Comparison of ENCODE assay signal across 26 cellular contexts in genomic region chr15:41946970-41947369, GRCh38. TPM values are rescaled to one million over a fixed set of nuclear protein-coding genes. Genes with fewer than 3 reads are reported as not detected.
DNase-seq lines count a peak whose midpoint lies in the region; ATAC-seq and TF ChIP-seq lines count a peak whose summit lies in the region.
"Had no signal": no experiment of that assay in that cellular context is flagged by ENCODE, and none has a peak within 500 bp of the region (broad histone marks: within the 10 kb centered on the region; RNA-seq: fewer than 3 reads in every experiment).

No MANE protein-coding gene starts in this region.

- no peaks in the 10 kb centered on the region for H3K27me3 ChIP-seq in heart right ventricle
- no peaks in the 10 kb centered on the region for H3K27me3 ChIP-seq in H9 (ENCODE audit: insufficient read depth, low read length)
- H3K27me3 ChIP-seq: Peyer's patch, testis had no signal

- H3K36me3 ChIP-seq in HEK293 (ENCODE audit: control insufficient read depth in 2 of 2, insufficient read depth in 1 of 2, low read length in 2 of 2) (peaks cover 0 to 9% of the 10 kb centered on the region in 2 experiments; a peak in 1 of 3 replicates), heart right ventricle (peaks cover 0 to 66% (median 6%) of the 10 kb centered on the region in 9 donors)

- H3K4me2 ChIP-seq in H9 (ENCODE audit: insufficient read depth, insufficient read length, low read length): no peak overlapping the region

- no peak overlapping the region for H4K8ac ChIP-seq in H9 (replicated peaks; ENCODE audit: insufficient read length, low read depth, low read length)

- DNase-seq in heart right ventricle (peak in 1 of 2 donors; percentile 65), neural crest cell (ENCODE audit: low read depth, low spot score) (no peak), NCI-H1436 (lab: John Stamatoyannopoulos, UW) (no peak), H9 (no peak)
- DNase-seq: ACHN; activated CD4-positive, alpha-beta memory T cell treated with anti-CD3 and anti-CD28 coated beads, Interleukin-2, amount 10 ng/mL, durations not matched to agents 7 days and 5 days; activated CD4-positive, CD25-positive, alpha-beta regulatory T cell; activated naive CD4-positive, alpha-beta T cell treated with anti-CD3 and anti-CD28 coated beads, Interleukin-2, amount 50 U/mL, for 16 hours; effector CD8-positive, alpha-beta T cell; GOT3; Karpas-422; naive B cell; NCI-H1048; NCI-H2029 treated with DMSO at 0.1 percent for 48 hours; NCI-H446; stimulated activated CD4-positive, alpha-beta T cell treated with anti-CD3 and anti-CD28 coated beads, Interleukin-1b, Interleukin-23, amount 100 ng/mL, for 48 hours; T-helper 9 cell; testis had no signal

- no peaks in the 10 kb centered on the region for H3K79me2 ChIP-seq in H9 (ENCODE audit: insufficient read depth, low read length)

- no peak overlapping the region for H2AFZ ChIP-seq in H9 (ENCODE audit: low read length)
- H2AFZ ChIP-seq: parathyroid adenoma had no signal

- H3K4ac ChIP-seq in H9 (ENCODE audit: low read depth, low read length): no peak overlapping the region

- no peak overlapping the region for H3K9ac ChIP-seq in H9 (ENCODE audit: extremely low read depth, insufficient read length, low read length)
- H3K9ac ChIP-seq: parathyroid adenoma had no signal

- TF ChIP-seq CTCF in HEK293 (tag by site-specific recombination; IDR thresholded peaks at IDR 0.05): no peak
- no peak for TF ChIP-seq CTCF in heart right ventricle (IDR thresholded peaks at IDR 0.05)
- no peak for TF ChIP-seq CTCF in neural crest cell (conservative IDR thresholded peaks at IDR 0.05)
- TF ChIP-seq CTCF in H9 (conservative IDR thresholded peaks at IDR 0.05): no peak

- H3T11ph ChIP-seq in H9 (ENCODE audit: low read length): no peak overlapping the region

- H3K27me3 Mint-ChIP-seq in dendritic cell treated with granulocyte-macrophage colony-stimulating factor and Interleukin-4, amounts not matched to agents 40 ng/mL and 50 ng/mL, for 4 days: no peaks in the 10 kb centered on the region
- H3K27me3 Mint-ChIP-seq in neural crest cell (ENCODE audit: low read depth) (no peaks in the 10 kb centered on the region), H9 (ENCODE audit: low read depth) (no peaks in the 10 kb centered on the region)
- H3K27me3 Mint-ChIP-seq: activated CD4-positive, alpha-beta memory T cell treated with anti-CD3 and anti-CD28 coated beads, Interleukin-2, amount 10 ng/mL, durations not matched to agents 7 days and 5 days; naive B cell; stimulated activated memory B cell treated with anti-CD40 and anti-IgM and Interleukin-4, amounts not matched to agents 10 μg/mL and 1 μg/mL and 100 μg/mL, for 72 hours had no signal

- intact Hi-C loops in dendritic cell treated with granulocyte-macrophage colony-stimulating factor and Interleukin-4, amounts not matched to agents 40 ng/mL and 50 ng/mL, for 4 days (cut with micrococcal nuclease): no loop called here
- intact Hi-C loops in heart right ventricle (cut with DNase I): no loop called here

- H3K27ac Mint-ChIP-seq in dendritic cell treated with granulocyte-macrophage colony-stimulating factor and Interleukin-4, amounts not matched to agents 40 ng/mL and 50 ng/mL, for 4 days: peak overlapping the region; percentile 27
- H3K27ac Mint-ChIP-seq in neural crest cell (ENCODE audit: unreplicated experiment) (peak overlapping the region; percentile 63), H9 (peak overlapping the region in 1 of 3 experiments; percentile 28; a peak in 1 of 7 replicates)
- H3K27ac Mint-ChIP-seq: activated CD4-positive, alpha-beta memory T cell treated with anti-CD3 and anti-CD28 coated beads, Interleukin-2, amount 10 ng/mL, durations not matched to agents 7 days and 5 days; stimulated activated memory B cell treated with anti-CD40 and anti-IgM and Interleukin-4, amounts not matched to agents 10 μg/mL and 1 μg/mL and 100 μg/mL, for 72 hours had no signal

- no peak overlapping the region for H2BK15ac ChIP-seq in H9 (ENCODE audit: low read depth, low read length)

- no peak overlapping the region for H3K23ac ChIP-seq in H9 (ENCODE audit: insufficient read length, low read depth, low read length)

- H3K14ac ChIP-seq in H9 (ENCODE audit: insufficient read depth, low read length): no peak overlapping the region

- peaks cover 92% of the 10 kb centered on the region for H3K36me3 Mint-ChIP-seq in dendritic cell treated with granulocyte-macrophage colony-stimulating factor and Interleukin-4, amounts not matched to agents 40 ng/mL and 50 ng/mL, for 4 days (ENCODE audit: low read depth)
- H3K36me3 Mint-ChIP-seq in neural crest cell (ENCODE audit: low read depth) (no peaks in the 10 kb centered on the region), H9 (ENCODE audit: insufficient read depth in 1 of 3, low read depth in 3 of 3) (peaks cover 7 to 27% (median 14%) of the 10 kb centered on the region in 3 experiments; a peak in 6 of 7 replicates)

- H4K91ac ChIP-seq in H9 (ENCODE audit: insufficient read length, low read depth, low read length): no peak overlapping the region

- no peak overlapping the region for H2BK120ac ChIP-seq in H9 (ENCODE audit: low read depth, low read length, poor library complexity, severe bottlenecking)

- H3K4me3 ChIP-seq in HEK293 (ENCODE audit: low read depth, low read length) (no peak overlapping the region), heart right ventricle (no peak overlapping the region)
- H3K4me3 ChIP-seq: Peyer's patch, testis had no signal

- H3K9me3 Mint-ChIP-seq in dendritic cell treated with granulocyte-macrophage colony-stimulating factor and Interleukin-4, amounts not matched to agents 40 ng/mL and 50 ng/mL, for 4 days: no peaks in the 10 kb centered on the region
- H3K9me3 Mint-ChIP-seq in neural crest cell: no peaks in the 10 kb centered on the region
- H3K9me3 Mint-ChIP-seq in H9: no peaks in the 10 kb centered on the region
- H3K9me3 Mint-ChIP-seq: activated CD4-positive, alpha-beta memory T cell treated with anti-CD3 and anti-CD28 coated beads, Interleukin-2, amount 10 ng/mL, durations not matched to agents 7 days and 5 days; naive B cell; stimulated activated memory B cell treated with anti-CD40 and anti-IgM and Interleukin-4, amounts not matched to agents 10 μg/mL and 1 μg/mL and 100 μg/mL, for 72 hours had no signal

- no peak overlapping the region for H2BK12ac ChIP-seq in H9 (ENCODE audit: insufficient read length, low read depth, low read length)

- peak; percentile 46 to 90 (median 73) for ATAC-seq in heart right ventricle
- no peak for ATAC-seq in GM19463 (IDR thresholded peaks at IDR 0.05; ENCODE audit: unreplicated experiment)
- no peak for ATAC-seq in GM19452 (IDR thresholded peaks at IDR 0.05; ENCODE audit: unreplicated experiment)
- ATAC-seq: stimulated activated memory B cell treated with anti-CD40 and anti-IgM and Interleukin-4, amounts not matched to agents 10 μg/mL and 1 μg/mL and 100 μg/mL, for 72 hours had no signal

- H4K5ac ChIP-seq in H9 (ENCODE audit: insufficient read length, low read depth, low read length): no peak overlapping the region

- H4K20me1 ChIP-seq in H9 (ENCODE audit: control insufficient read depth, insufficient read depth, insufficient read length): no peaks in the 10 kb centered on the region

- H3K18ac ChIP-seq in H9 (ENCODE audit: insufficient read length, low read depth, low read length): no peak overlapping the region

- H3K56ac ChIP-seq in H9 (ENCODE audit: insufficient read length, low read depth, low read length): no peak overlapping the region

- H3K79me1 ChIP-seq in H9 (ENCODE audit: insufficient read depth, low read depth, low read length, poor library complexity, severe bottlenecking): no peaks in the 10 kb centered on the region

- CTCF ChIA-PET in HEK293 (lab: Yijun Ruan, JAX): no interaction called here

- H2AK5ac ChIP-seq in H9 (ENCODE audit: insufficient read length, low read length): no peak overlapping the region

- no peaks in the 10 kb centered on the region for H3K23me2 ChIP-seq in H9 (ENCODE audit: insufficient read length, low read depth, low read length, poor library complexity, severe bottlenecking)

- H2BK5ac ChIP-seq in H9 (ENCODE audit: insufficient read length, low read length): no peak overlapping the region

- no peak overlapping the region for H2BK20ac ChIP-seq in H9 (ENCODE audit: low read depth, low read length, poor library complexity, severe bottlenecking)

- no peak overlapping the region for H3K4me3 Mint-ChIP-seq in dendritic cell treated with granulocyte-macrophage colony-stimulating factor and Interleukin-4, amounts not matched to agents 40 ng/mL and 50 ng/mL, for 4 days
- H3K4me3 Mint-ChIP-seq in neural crest cell: no peak overlapping the region
- no peak overlapping the region for H3K4me3 Mint-ChIP-seq in H9
- H3K4me3 Mint-ChIP-seq: activated CD4-positive, alpha-beta memory T cell treated with anti-CD3 and anti-CD28 coated beads, Interleukin-2, amount 10 ng/mL, durations not matched to agents 7 days and 5 days; stimulated activated memory B cell treated with anti-CD40 and anti-IgM and Interleukin-4, amounts not matched to agents 10 μg/mL and 1 μg/mL and 100 μg/mL, for 72 hours had no signal

- H3K4me1 ChIP-seq in HEK293 (ENCODE audit: control insufficient read depth, insufficient read depth, low read length): no peaks in the 10 kb centered on the region
- peaks cover 46 to 100% (median 95%) of the 10 kb centered on the region in 9 donors for H3K4me1 ChIP-seq in heart right ventricle
- no peaks in the 10 kb centered on the region for H3K4me1 ChIP-seq in H9 (ENCODE audit: insufficient read depth, low read length)

- H3K9me3 ChIP-seq in HEK293 (ENCODE audit: control insufficient read depth, insufficient read depth, low read depth, low read length): no peaks in the 10 kb centered on the region
- no peaks in the 10 kb centered on the region for H3K9me3 ChIP-seq in heart right ventricle
- no peaks in the 10 kb centered on the region for H3K9me3 ChIP-seq in H9 (ENCODE audit: control insufficient read depth, low read depth, low read length)
- H3K9me3 ChIP-seq: Peyer's patch, testis had no signal

- WGBS in heart right ventricle, 2 donors: 53 to 65% methylated on average over 2 of the region's 2 CpGs
- no CpG with 5 or more reads among the region's 2 CpGs for WGBS in H9 (ENCODE audit: extremely low coverage, insufficient read length, low lambda C conversion rate)

- POLR2A ChIA-PET in HEK293 (lab: Yijun Ruan, JAX): no interaction called here

- no peak overlapping the region for H3K27ac ChIP-seq in HEK293 (ENCODE audit: extremely low read depth, low read depth, low read length)
- peak overlapping the region in 9 of 10 donors; percentile 36 to 83 (median 75) for H3K27ac ChIP-seq in heart right ventricle
- H3K27ac ChIP-seq in H9 (ENCODE audit: insufficient read length, low read depth, low read length): no peak overlapping the region
- H3K27ac ChIP-seq: C4-2B, parathyroid adenoma, Peyer's patch, testis had no signal

- H3K4me1 Mint-ChIP-seq in dendritic cell treated with granulocyte-macrophage colony-stimulating factor and Interleukin-4, amounts not matched to agents 40 ng/mL and 50 ng/mL, for 4 days (ENCODE audit: low read depth): peaks cover 44% of the 10 kb centered on the region
- H3K4me1 Mint-ChIP-seq in neural crest cell: peaks cover 23% of the 10 kb centered on the region
- peaks cover 11 to 32% of the 10 kb centered on the region in 2 experiments; a peak in 3 of 4 replicates for H3K4me1 Mint-ChIP-seq in H9
- H3K4me1 Mint-ChIP-seq: stimulated activated memory B cell treated with anti-CD40 and anti-IgM and Interleukin-4, amounts not matched to agents 10 μg/mL and 1 μg/mL and 100 μg/mL, for 72 hours had no signal

RNA-seq across cellular contexts. Expression of gene EHD4, which starts 25.4 kb away (rescaled TPM):
- total RNA-seq in heart right ventricle (10 to 100 TPM; 29.8 to 62.7 (median 46.6) TPM), neural crest cell (8.3 and 9.3 TPM in 2 replicates), H9 (2021) (22.9 and 24.2 TPM in 2 replicates)
- 10 to 100 TPM; 23.4 to 24.2 TPM for polyA plus RNA-seq in heart right ventricle

RNA-seq across cellular contexts. Expression of gene SPTBN5, which starts 53.1 kb away (rescaled TPM):
- total RNA-seq in heart right ventricle: 1 to 10 TPM; 1.6 to 5.9 (median 2.4) TPM
- 1 to 10 TPM in 1 of 2 donors, under 1 TPM in 1; 0.94 to 8.7 TPM for polyA plus RNA-seq in heart right ventricle
- total RNA-seq in neural crest cell: 0.77 and 1.1 TPM in 2 replicates
- total RNA-seq in H9 (2021): 0.90 and 0.97 TPM in 2 replicates

Comparison
In these comparisons a context has a peak if more than half of its experiments do, and no peak if none do; other contexts are left out.
1. H3K27ac ChIP-seq: peak in heart right ventricle (9 of 10); none in HEK293 (single experiment) and H9 (single experiment).
2. ATAC-seq: peak in heart right ventricle (8 of 8); none in GM19463 (single experiment) and GM19452 (single experiment).